1 cellular context compared by ENCODE assay signal in the genomic region with DNA sequence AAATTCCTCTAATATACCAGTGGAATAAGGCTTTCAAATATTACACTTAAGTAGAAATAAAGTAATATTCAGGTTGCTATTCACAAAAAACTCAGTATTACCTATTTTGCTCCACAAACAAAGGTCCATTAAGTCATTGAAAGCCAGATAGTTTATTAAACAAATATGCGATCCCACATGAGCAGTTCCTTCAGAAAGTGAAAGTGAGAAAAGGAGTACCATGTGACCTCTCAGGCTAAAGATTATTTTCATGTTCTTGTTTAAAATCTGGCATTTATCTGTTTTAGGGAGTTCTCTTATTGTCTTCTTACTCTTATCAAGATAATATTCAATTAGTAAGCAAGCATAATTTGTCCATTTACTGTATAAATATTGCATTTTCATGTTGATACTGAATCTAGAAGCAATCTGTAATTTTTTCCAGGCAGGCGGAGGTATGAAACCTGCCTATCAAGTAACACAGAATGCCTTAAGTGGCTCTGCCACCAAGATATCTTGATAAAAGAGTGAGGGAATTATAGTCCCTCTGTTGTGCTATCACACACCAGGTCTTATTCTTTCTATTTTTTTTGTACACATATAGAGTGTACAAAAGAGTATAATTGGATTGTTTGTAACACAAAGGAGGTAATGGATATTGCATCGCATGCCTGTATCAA.
TF ChIP-seq lines count a peak whose summit lies in the region.

No MANE protein-coding gene starts in this region.

TF ChIP-seq in IMR-90, 13 proteins besides CTCF, POLR2A, EP300 and RAD21 (continued from another document):
- TF ChIP-seq FOS (IDR thresholded peaks at IDR 0.05; ENCODE audit: low read depth, low read length), result no peak
- TF ChIP-seq MAFK (IDR thresholded peaks at IDR 0.05; ENCODE audit: low read depth, low read length), result no peak
- no peak for TF ChIP-seq NFE2L2 (IDR thresholded peaks at IDR 0.05; ENCODE audit: low read depth, low read length)
- TF ChIP-seq CEBPB (IDR thresholded peaks at IDR 0.05; ENCODE audit: low read depth, low read length), result no peak
- TF ChIP-seq, protein P1, sequence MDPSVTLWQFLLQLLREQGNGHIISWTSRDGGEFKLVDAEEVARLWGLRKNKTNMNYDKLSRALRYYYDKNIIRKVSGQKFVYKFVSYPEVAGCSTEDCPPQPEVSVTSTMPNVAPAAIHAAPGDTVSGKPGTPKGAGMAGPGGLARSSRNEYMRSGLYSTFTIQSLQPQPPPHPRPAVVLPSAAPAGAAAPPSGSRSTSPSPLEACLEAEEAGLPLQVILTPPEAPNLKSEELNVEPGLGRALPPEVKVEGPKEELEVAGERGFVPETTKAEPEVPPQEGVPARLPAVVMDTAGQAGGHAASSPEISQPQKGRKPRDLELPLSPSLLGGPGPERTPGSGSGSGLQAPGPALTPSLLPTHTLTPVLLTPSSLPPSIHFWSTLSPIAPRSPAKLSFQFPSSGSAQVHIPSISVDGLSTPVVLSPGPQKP (IDR thresholded peaks at IDR 0.05; ENCODE audit: borderline replicate concordance, low read depth, low read length), result no peak
- TF ChIP-seq MAZ (IDR thresholded peaks at IDR 0.05; ENCODE audit: borderline replicate concordance, low read depth, low read length), result no peak
- no peak for TF ChIP-seq CHD1 (IDR thresholded peaks at IDR 0.05; ENCODE audit: low read depth, low read length)
- no peak for TF ChIP-seq RCOR1 (IDR thresholded peaks at IDR 0.05; ENCODE audit: insufficient replicate concordance, low read length)
